ENCODE assay signal across 26 cellular contexts in the genomic region with DNA sequence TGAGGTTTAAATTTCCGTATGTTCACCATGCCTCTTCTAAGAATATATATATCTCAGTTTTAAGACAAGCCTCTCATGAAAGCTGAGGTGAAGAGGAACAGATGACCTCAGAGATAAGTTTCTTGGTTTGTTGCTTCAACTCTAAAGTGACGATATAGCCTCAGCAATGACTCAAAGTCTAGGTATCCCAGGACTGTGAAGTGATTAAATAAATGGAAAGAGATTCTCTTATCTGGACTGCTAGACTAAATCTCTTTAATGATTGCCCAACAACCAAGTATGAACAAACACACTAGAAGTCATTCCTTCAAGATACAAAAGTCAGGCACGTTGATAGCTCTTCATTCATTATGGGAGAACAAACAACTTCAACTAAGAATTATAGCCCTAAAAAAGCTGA. TPM values are rescaled to one million over a fixed set of nuclear protein-coding genes. Genes with fewer than 3 reads are reported as not detected.
DNase-seq lines count a peak whose midpoint lies in the region; ATAC-seq, FAIRE-seq and TF ChIP-seq lines count a peak whose summit lies in the region.
"Had no signal": no experiment of that assay in that cellular context is flagged by ENCODE, and none has a peak within 500 bp of the region (broad histone marks: within the 10 kb centered on the region; RNA-seq: fewer than 3 reads in every experiment).

No MANE protein-coding gene starts in this region.

- intact Hi-C loops in mammary epithelial cell (cut with micrococcal nuclease) (no loop called here), MCF 10A (cut with micrococcal nuclease) (no loop called here), HepG2 (cut with micrococcal nuclease; ENCODE audit: unreplicated experiment) (no loop called here)
- intact Hi-C loops in naive thymus-derived CD4-positive, alpha-beta T cell (cut with micrococcal nuclease): no loop called here

- dilution Hi-C loops in mammary epithelial cell (cut with HindIII; ENCODE audit: low sequenced_read_pairs): no loop called here

- peaks cover 3% of the 10 kb centered on the region for H3K36me3 ChIP-seq in mammary epithelial cell (ENCODE audit: insufficient read depth, low read length)
- no peaks in the 10 kb centered on the region for H3K36me3 ChIP-seq in HepG2 (replicated peaks in 1 of 2; ENCODE audit: control insufficient read depth in 1 of 2, insufficient read depth in 2 of 2, low read length in 2 of 2)
- no peaks in the 10 kb centered on the region for H3K36me3 ChIP-seq in endodermal cell (ENCODE audit: control insufficient read depth, insufficient read depth, low read length)
- H3K36me3 ChIP-seq in naive thymus-derived CD4-positive, alpha-beta T cell (ENCODE audit: control insufficient read depth in 2 of 3, insufficient read depth in 3 of 3, low read length in 3 of 3): no peaks in the 10 kb centered on the region
- H3K36me3 ChIP-seq: suprapubic skin had no signal

- H3K4me1 Mint-ChIP-seq in MCF 10A (ENCODE audit: insufficient read depth, unreplicated experiment) (no peaks in the 10 kb centered on the region), endodermal cell (peaks cover 28% of the 10 kb centered on the region)
- H3K4me1 Mint-ChIP-seq in naive thymus-derived CD4-positive, alpha-beta T cell: no peaks in the 10 kb centered on the region
- H3K4me1 Mint-ChIP-seq: CD8-positive, alpha-beta memory T cell; T-cell had no signal

- H3K4me3 Mint-ChIP-seq in MCF 10A (ENCODE audit: unreplicated experiment) (no peak overlapping the region), endodermal cell (no peak overlapping the region)
- H3K4me3 Mint-ChIP-seq in naive thymus-derived CD4-positive, alpha-beta T cell: no peak overlapping the region
- H3K4me3 Mint-ChIP-seq: activated naive CD4-positive, alpha-beta T cell treated with anti-CD3 and anti-CD28 coated beads for 36 hours; CD8-positive, alpha-beta memory T cell; neural crest cell; T-cell had no signal

- H3K9me3 ChIP-seq in mammary epithelial cell (replicated peaks; ENCODE audit: insufficient read depth, low read length): no peaks in the 10 kb centered on the region
- no peaks in the 10 kb centered on the region for H3K9me3 ChIP-seq in HepG2 (ENCODE audit: low read length)
- peaks cover 10% of the 10 kb centered on the region for H3K9me3 ChIP-seq in endodermal cell (ENCODE audit: control insufficient read depth, low read length)
- H3K9me3 ChIP-seq in naive thymus-derived CD4-positive, alpha-beta T cell (ENCODE audit: control insufficient read depth in 2 of 3, low read length in 3 of 3): no peaks in the 10 kb centered on the region
- H3K9me3 ChIP-seq: suprapubic skin had no signal

- POLR2A ChIA-PET in MCF 10A (lab: Yijun Ruan, JAX) (no interaction called here), HepG2 (lab: Yijun Ruan, JAX) (interaction anchor here (0.9 to 1.0 kb wide), 2 partner anchors 12 to 15 kb away, joined by 3 to 5 read pairs; a partner anchor contains a TSS)
- POLR2A ChIA-PET in naive thymus-derived CD4-positive, alpha-beta T cell (lab: Charles Lee): no interaction called here

- ATAC-seq in HepG2: no peak
- no peak for ATAC-seq in GM19452 (IDR thresholded peaks at IDR 0.05; ENCODE audit: unreplicated experiment)
- no peak for ATAC-seq in naive thymus-derived CD4-positive, alpha-beta T cell
- ATAC-seq: GM12878, Panc1, T-cell had no signal

- H2AFZ ChIP-seq in mammary epithelial cell (ENCODE audit: low read depth, low read length): no peak overlapping the region
- H2AFZ ChIP-seq in HepG2 (ENCODE audit: low read length): no peak overlapping the region

- H4K20me1 ChIP-seq in mammary epithelial cell (ENCODE audit: insufficient read depth, low read length) (no peaks in the 10 kb centered on the region), HepG2 (ENCODE audit: insufficient read depth, low read length) (no peaks in the 10 kb centered on the region; the same call in 1 of the 2 replicates)

- BruUV-seq in mammary epithelial cell (replicated peaks; lab: Mats Ljungman, UMichigan) (no TSS peak), MCF 10A (replicated peaks; lab: Mats Ljungman, UMichigan) (no TSS peak), HepG2 (replicated peaks; lab: Mats Ljungman, UMichigan) (no TSS peak)

- H3K36me3 Mint-ChIP-seq in MCF 10A (ENCODE audit: insufficient read depth, unreplicated experiment): no peaks in the 10 kb centered on the region
- peaks cover 12% of the 10 kb centered on the region for H3K36me3 Mint-ChIP-seq in endodermal cell (ENCODE audit: low read depth)
- peaks cover 0 to 5% (median 0%) of the 10 kb centered on the region in 5 donors for H3K36me3 Mint-ChIP-seq in naive thymus-derived CD4-positive, alpha-beta T cell
- H3K36me3 Mint-ChIP-seq: T-cell had no signal

- H3K27ac Mint-ChIP-seq in MCF 10A (ENCODE audit: low read depth, unreplicated experiment) (no peak overlapping the region), endodermal cell (no peak overlapping the region)
- H3K27ac Mint-ChIP-seq in naive thymus-derived CD4-positive, alpha-beta T cell: no peak overlapping the region
- H3K27ac Mint-ChIP-seq: activated naive CD4-positive, alpha-beta T cell treated with anti-CD3 and anti-CD28 coated beads for 36 hours; T-cell had no signal

- DNase-seq in mammary epithelial cell (peak; percentile 56), MCF 10A (ENCODE audit: unreplicated experiment) (no peak), astrocyte of the cerebellum (ENCODE audit: low read depth) (peak; percentile 32), HepG2 (ENCODE audit: low spot score) (peak; percentile 72), endodermal cell (no peak), ecto neural progenitor cell (ENCODE audit: low spot score) (no peak)
- DNase-seq in naive thymus-derived CD4-positive, alpha-beta T cell: no peak
- DNase-seq: 8988T; activated CD4-positive, CD25-positive, alpha-beta regulatory T cell; activated CD8-positive, alpha-beta memory T cell treated with anti-CD3 and anti-CD28 coated beads, Interleukin-2, amount 50 U/mL, for 4 hours; activated naive CD4-positive, alpha-beta T cell treated with anti-CD3 and anti-CD28 coated beads for 36 hours; CD8-positive, alpha-beta memory T cell; effector memory CD4-positive, alpha-beta T cell; foreskin fibroblast; H7; NCI-H2081; NCI-H69; retina; stimulated activated CD4-positive, alpha-beta T cell treated with anti-CD3 and anti-CD28 coated beads, Interleukin-1b, Interleukin-23, amount 100 ng/mL, for 48 hours; T-cell had no signal

- TF ChIP-seq POLR2A in HepG2 (IDR thresholded peaks at IDR 0.05; ENCODE audit: insufficient read depth in 1 of 2, low read depth in 2 of 2, low read length in 2 of 2): no peak

- no peak for TF ChIP-seq RAD21 in HepG2 (CRISPR knock-in tag; IDR thresholded peaks at IDR 0.05)

- in situ Hi-C loops in mammary epithelial cell (cut with MboI; ENCODE audit: low sequenced_read_pairs in 2 of 2): no loop called here
- in situ Hi-C loops in astrocyte of the cerebellum (cut with HindIII; ENCODE audit: low sequenced_read_pairs): no loop called here
- in situ Hi-C loops in HepG2 (cut with HindIII; ENCODE audit: extremely low pct_ligation_motif_present, low pct_unique_long_range_greater_than_20kb): no loop called here

- peaks cover 59% of the 10 kb centered on the region for H3K27me3 Mint-ChIP-seq in MCF 10A (ENCODE audit: insufficient read depth, unreplicated experiment)
- peaks cover 3% of the 10 kb centered on the region for H3K27me3 Mint-ChIP-seq in endodermal cell (ENCODE audit: insufficient read depth)
- H3K27me3 Mint-ChIP-seq in naive thymus-derived CD4-positive, alpha-beta T cell: peaks cover 0 to 37% (median 25%) of the 10 kb centered on the region in 5 donors

- CTCF ChIA-PET in mammary epithelial cell (lab: Charles Lee; ENCODE audit: low non-redundant PET): no interaction called here
- CTCF ChIA-PET in MCF 10A (lab: Yijun Ruan, JAX): interaction anchor here (0.6 kb wide), 2 partner anchors 12 to 724 kb away, joined by 3 to 4 read pairs; no protein-coding TSS in a partner anchor
- CTCF ChIA-PET in HepG2 (lab: Yijun Ruan, JAX; ENCODE audit: low intra/inter-chr PET ratio, low total read pairs): no interaction called here
- CTCF ChIA-PET in naive thymus-derived CD4-positive, alpha-beta T cell (lab: Charles Lee): no interaction called here

- H3K4me3 ChIP-seq in mammary epithelial cell (replicated peaks in 1 of 3; ENCODE audit: insufficient read depth in 1 of 3, low read depth in 2 of 3, low read length in 3 of 3) (no peak overlapping the region), astrocyte of the cerebellum (ENCODE audit: low read depth, low read length) (no peak overlapping the region), HepG2 (replicated peaks in 1 of 3; ENCODE audit: insufficient read depth in 1 of 3, low read depth in 2 of 3, low read length in 3 of 3) (no peak overlapping the region), endodermal cell (ENCODE audit: low read length) (no peak overlapping the region)
- no peak overlapping the region for H3K4me3 ChIP-seq in naive thymus-derived CD4-positive, alpha-beta T cell (ENCODE audit: low read length)
- H3K4me3 ChIP-seq: GM12878, suprapubic skin had no signal

- 52% methylated on average over 3 of the region's 3 CpGs for WGBS in mammary epithelial cell (ENCODE audit: low coverage, missing lambda C conversion rate)
- WGBS in HepG2 (ENCODE audit: low lambda C conversion rate): 35% methylated on average over 3 of the region's 3 CpGs
- WGBS in endodermal cell (ENCODE audit: insufficient coverage in 1 of 2, insufficient read length in 1 of 2), 2 experiments: 56 to 58% methylated on average over 3 of the region's 3 CpGs

- H3K27ac ChIP-seq in mammary epithelial cell (ENCODE audit: insufficient read depth, low read depth, low read length): no peak overlapping the region
- H3K27ac ChIP-seq in HepG2 (ENCODE audit: extremely low read length, insufficient read depth, low read length): peak overlapping the region; percentile 10
- H3K27ac ChIP-seq in endodermal cell (ENCODE audit: low read depth, low read length): no peak overlapping the region
- H3K27ac ChIP-seq in naive thymus-derived CD4-positive, alpha-beta T cell (ENCODE audit: low read depth, low read length): no peak overlapping the region
- H3K27ac ChIP-seq: suprapubic skin had no signal

- H3K9ac ChIP-seq in mammary epithelial cell (ENCODE audit: insufficient read depth, low read length): no peak overlapping the region
- no peak overlapping the region for H3K9ac ChIP-seq in HepG2 (ENCODE audit: insufficient read depth, low read depth, low read length)
- H3K9ac ChIP-seq in endodermal cell (ENCODE audit: extremely low read depth, low read length, poor library complexity, severe bottlenecking): no peak overlapping the region

- no peak for TF ChIP-seq CTCF in mammary epithelial cell (conservative IDR thresholded peaks at IDR 0.05 in 1 of 2, IDR thresholded peaks at IDR 0.05 in 1 of 2; ENCODE audit: extremely low read depth in 1 of 2, insufficient read depth in 1 of 2, low read depth in 1 of 2, low read length in 2 of 2)
- no peak for TF ChIP-seq CTCF in MCF 10A (IDR thresholded peaks at IDR 0.05; ENCODE audit: unreplicated experiment)
- no peak for TF ChIP-seq CTCF in astrocyte of the cerebellum (IDR thresholded peaks at IDR 0.05; ENCODE audit: low read depth, low read length, missing control alignments)
- TF ChIP-seq CTCF in HepG2 (CRISPR knock-in tag; IDR thresholded peaks at IDR 0.05): no peak
- no peak for TF ChIP-seq CTCF in endodermal cell (conservative IDR thresholded peaks at IDR 0.05)

- H3K79me2 ChIP-seq in mammary epithelial cell (ENCODE audit: insufficient read depth, low read length): peaks cover 63% of the 10 kb centered on the region
- H3K79me2 ChIP-seq in HepG2 (ENCODE audit: insufficient read depth, low read length): peaks cover 71% of the 10 kb centered on the region

- FAIRE-seq in HepG2 (lab: Jason Lieb, UNC): no peak
- FAIRE-seq: GM12878 had no signal

- H3K9me3 Mint-ChIP-seq in MCF 10A (ENCODE audit: unreplicated experiment): peaks cover 9% of the 10 kb centered on the region
- peaks cover 3% of the 10 kb centered on the region for H3K9me3 Mint-ChIP-seq in endodermal cell
- peaks cover 0 to 20% (median 5%) of the 10 kb centered on the region in 11 donors for H3K9me3 Mint-ChIP-seq in naive thymus-derived CD4-positive, alpha-beta T cell

- no peaks in the 10 kb centered on the region for H3K27me3 ChIP-seq in mammary epithelial cell (ENCODE audit: insufficient read depth, low read length)
- H3K27me3 ChIP-seq in HepG2 (ENCODE audit: control insufficient read depth in 1 of 2, insufficient read depth in 2 of 2, low read length in 2 of 2): no peaks in the 10 kb centered on the region
- H3K27me3 ChIP-seq in endodermal cell (ENCODE audit: control insufficient read depth, insufficient read depth, low read length, poor library complexity, severe bottlenecking): peaks cover under 1% of the 10 kb centered on the region
- peaks cover 0 to 4% of the 10 kb centered on the region in 2 donors for H3K27me3 ChIP-seq in naive thymus-derived CD4-positive, alpha-beta T cell (ENCODE audit: control insufficient read depth in 2 of 2, insufficient read depth in 2 of 2, low read length in 2 of 2)
- H3K27me3 ChIP-seq: suprapubic skin had no signal

- TF ChIP-seq EP300 in HepG2 (IDR thresholded peaks at IDR 0.05; ENCODE audit: low read depth in 2 of 2, low read length in 2 of 2): no peak
- no peak for TF ChIP-seq EP300 in HepG2 (CRISPR knock-in tag; IDR thresholded peaks at IDR 0.05; ENCODE audit: borderline replicate concordance)

- H3K4me2 ChIP-seq in mammary epithelial cell (ENCODE audit: insufficient read depth, low read depth, low read length) (no peak overlapping the region), HepG2 (ENCODE audit: low read depth, low read length) (no peak overlapping the region)

- H3K4me1 ChIP-seq in mammary epithelial cell (ENCODE audit: insufficient read depth, low read length) (peaks cover 8% of the 10 kb centered on the region), HepG2 (ENCODE audit: insufficient read depth, low read length) (peaks cover 50% of the 10 kb centered on the region), endodermal cell (ENCODE audit: control insufficient read depth, insufficient read depth, low read length) (no peaks in the 10 kb centered on the region)
- H3K4me1 ChIP-seq in naive thymus-derived CD4-positive, alpha-beta T cell (ENCODE audit: control insufficient read depth in 2 of 2, insufficient read depth in 2 of 2, low read length in 2 of 2): no peaks in the 10 kb centered on the region
- H3K4me1 ChIP-seq: suprapubic skin had no signal

RNA-seq across cellular contexts. Expression of a gene that starts 15.3 kb away (rescaled TPM):
- total RNA-seq in mammary epithelial cell (10 to 100 TPM; 16.9 to 19.3 TPM), MCF 10A (2022) (not detected in 2 replicates), HepG2 (2016; rRNA removed; fragmentation: Illumina TruSeq; extraction: Trizol) (62.2 and 122 TPM in 2 replicates), endodermal cell (10 to 100 TPM; 76.3 to 88.2 TPM)
- polyA plus RNA-seq in mammary epithelial cell (48.9 TPM), HepG2 (2011; rRNA removed) (61.6 and 71.3 TPM in 2 replicates)
- 85.6 TPM for polyA minus RNA-seq in mammary epithelial cell
- total RNA-seq in HepG2 (2016; cell fraction: cytosol; rRNA removed; fragmentation: Illumina TruSeq; extraction: Trizol; ENCODE audit: low read depth): 20.6 and 22.4 TPM in 2 replicates
- 50.3 and 115 TPM in 2 replicates for total RNA-seq in HepG2 (2016; cell fraction: insoluble cytoplasmic fraction; rRNA removed; fragmentation: Illumina TruSeq; extraction: Trizol)
- total RNA-seq in HepG2 (2016; cell fraction: membrane; rRNA removed; fragmentation: Illumina TruSeq; extraction: Trizol): 22.9 and 28.5 TPM in 2 replicates
- 159 and 163 TPM in 2 replicates for total RNA-seq in HepG2 (2016; cell fraction: nucleus; rRNA removed; fragmentation: Illumina TruSeq; extraction: Trizol)
- 52.5 and 58.8 TPM in 2 replicates for polyA plus RNA-seq in HepG2 (2011; cell fraction: cytosol; rRNA removed)
- 32.4 and 35.9 TPM in 2 replicates for polyA plus RNA-seq in HepG2 (2011; cell fraction: nucleus; rRNA removed)
- 84.1 and 86.8 TPM in 2 replicates for polyA plus RNA-seq in HepG2 (2012)
- polyA plus RNA-seq in HepG2 (2016; cell fraction: cytosol; fragmentation: Illumina TruSeq; extraction: Trizol; ENCODE audit: low read depth): 8.7 and 9.1 TPM in 2 replicates
- 40.6 and 51.1 TPM in 2 replicates for polyA plus RNA-seq in HepG2 (2016; cell fraction: insoluble cytoplasmic fraction; fragmentation: Illumina TruSeq; extraction: Trizol; ENCODE audit: low read depth)
- polyA plus RNA-seq in HepG2 (2016; cell fraction: membrane; fragmentation: Illumina TruSeq; extraction: Trizol; ENCODE audit: low read depth): 8.6 and 11.4 TPM in 2 replicates
- polyA plus RNA-seq in HepG2 (2016; cell fraction: nucleus; fragmentation: Illumina TruSeq; extraction: Trizol; ENCODE audit: insufficient read depth, low read depth): 126 and 127 TPM in 2 replicates
- 78.2 TPM in 1 of 2 replicates, not detected in the other for polyA minus RNA-seq in HepG2 (2011; rRNA and poly(A)+ RNA removed; ENCODE audit: low replicate concordance)
- 56.0 and 62.6 TPM in 2 replicates for polyA minus RNA-seq in HepG2 (2011; cell fraction: cytosol; rRNA and poly(A)+ RNA removed)
- polyA minus RNA-seq in HepG2 (2011; cell fraction: nucleus; rRNA and poly(A)+ RNA removed): 161 and 188 TPM in 2 replicates
- 95.9 TPM for polyA plus RNA-seq in endodermal cell (2013, experiment 1 of 2)
- 91.3 TPM for polyA plus RNA-seq in endodermal cell (2013, experiment 2 of 2)
- 1 to 10 TPM in 2 of 5 experiments, under 1 TPM in 3; 0.29 to 2.7 (median 0.43) TPM for total RNA-seq in naive thymus-derived CD4-positive, alpha-beta T cell
- polyA plus RNA-seq in naive thymus-derived CD4-positive, alpha-beta T cell: 1 to 10 TPM in 1 of 2 donors, under 1 TPM in 1; 0.69 to 1.5 TPM
- total RNA-seq: G401 had no signal

Comparison
In these comparisons a context has a peak if more than half of its experiments do, and no peak if none do; other contexts are left out.
1. DNase-seq: peak in mammary epithelial cell (single experiment), astrocyte of the cerebellum (single experiment) and HepG2 (single experiment); none in MCF 10A (single experiment), endodermal cell (single experiment), ecto neural progenitor cell (single experiment) and naive thymus-derived CD4-positive, alpha-beta T cell (0 of 9).
2. RNA of a gene that starts 15.3 kb away (total RNA-seq): 20.6 to 163 TPM in HepG2, 76.3 to 88.2 TPM in endodermal cell and 16.9 to 19.3 TPM in mammary epithelial cell; 0.29 to 2.7 TPM in naive thymus-derived CD4-positive, alpha-beta T cell and not detected in MCF 10A; every median in the first group is over 4 times any median in the second.